8 cellular contexts compared by ENCODE assay signal in the genomic region with DNA sequence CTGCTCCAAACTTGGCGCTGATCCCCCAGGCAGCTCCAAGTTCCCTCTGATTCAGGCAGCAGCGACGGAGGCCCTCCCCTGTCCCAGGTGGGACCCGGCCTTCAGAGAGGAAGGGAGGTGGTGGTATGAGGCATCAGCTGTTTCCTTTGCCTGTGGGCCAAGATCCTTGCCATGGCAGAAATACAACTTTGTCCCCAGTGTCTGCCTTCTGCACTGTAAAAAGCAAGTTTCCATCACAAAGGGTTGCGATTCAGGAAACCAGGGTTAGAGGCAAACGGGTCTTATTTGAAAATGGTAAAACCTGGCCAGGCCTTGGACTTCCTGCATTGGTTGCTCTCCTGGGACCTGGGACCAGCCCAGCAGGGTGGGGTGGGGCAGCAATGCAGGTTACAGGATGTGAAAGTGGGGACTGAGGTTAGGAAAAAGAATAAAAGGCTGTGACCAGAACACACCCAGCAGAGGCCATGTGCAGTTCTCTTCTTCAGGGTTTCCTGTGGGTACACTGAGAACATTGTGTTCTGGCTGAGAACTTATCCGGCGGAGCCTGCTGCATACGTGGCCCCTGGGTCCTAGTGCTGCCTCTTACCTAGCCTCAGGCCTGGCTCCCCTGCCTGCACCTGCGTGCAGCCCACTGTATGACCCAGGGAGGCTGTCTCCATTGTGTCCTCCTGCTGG. TPM values are rescaled to one million over a fixed set of nuclear protein-coding genes. Genes with fewer than 3 reads are reported as not detected.
DNase-seq lines count a peak whose midpoint lies in the region; ATAC-seq and TF ChIP-seq lines count a peak whose summit lies in the region.

No MANE protein-coding gene starts in this region.

- H3K27me3 ChIP-seq in heart right ventricle, result no peaks in the 10 kb centered on the region

- peaks cover 47 to 100% (median 90%) of the 10 kb centered on the region in 9 donors for H3K4me1 ChIP-seq in heart right ventricle

- TF ChIP-seq CTCF in heart right ventricle (IDR thresholded peaks at IDR 0.05), result no peak

- peak overlapping the region; percentile 78 for H3K4me3 Mint-ChIP-seq in activated naive CD8-positive, alpha-beta T cell treated with anti-CD3 and anti-CD28 coated beads for 36 hours

- H3K27ac Mint-ChIP-seq in activated naive CD8-positive, alpha-beta T cell treated with anti-CD3 and anti-CD28 coated beads for 36 hours, result peak overlapping the region; percentile 92

- WGBS in heart right ventricle, 2 donors, result 7 to 10% methylated on average over 10 of the region's 10 CpGs

- peak overlapping the region; percentile 78 to 94 (median 88) for H3K27ac ChIP-seq in heart right ventricle

- intact Hi-C loops in heart right ventricle (cut with DNase I), result loop anchor here in 4 of 10 donors (1.0 to 10.0 kb wide), 6 partner anchors 24 to 284 kb away; a partner anchor contains a TSS

- H3K9me3 Mint-ChIP-seq in activated naive CD8-positive, alpha-beta T cell treated with anti-CD3 and anti-CD28 coated beads for 36 hours, result no peaks in the 10 kb centered on the region

- H3K27me3 Mint-ChIP-seq in activated naive CD8-positive, alpha-beta T cell treated with anti-CD3 and anti-CD28 coated beads for 36 hours, result no peaks in the 10 kb centered on the region

- peaks cover 3% of the 10 kb centered on the region for H3K36me3 Mint-ChIP-seq in activated naive CD8-positive, alpha-beta T cell treated with anti-CD3 and anti-CD28 coated beads for 36 hours

- H3K4me1 Mint-ChIP-seq in activated naive CD8-positive, alpha-beta T cell treated with anti-CD3 and anti-CD28 coated beads for 36 hours, result peaks cover 82% of the 10 kb centered on the region

- peak overlapping the region in 6 of 10 donors; percentile 4 to 31 (median 22) for H3K4me3 ChIP-seq in heart right ventricle

- DNase-seq in NCI-H345 (lab: John Stamatoyannopoulos, UW), result peak; percentile 10
- no peak for DNase-seq in NCI-H345 treated with DMSO at 0.1 percent for 48 hours (lab: John Stamatoyannopoulos, UW; ENCODE audit: unreplicated experiment)
- DNase-seq in RPMI7951 (ENCODE audit: low read depth), result peak; percentile 29
- peak; percentile 78 for DNase-seq in activated naive CD8-positive, alpha-beta T cell treated with anti-CD3 and anti-CD28 coated beads for 36 hours
- peak; percentile 81 to 87 for DNase-seq in heart right ventricle
- DNase-seq in putamen (ENCODE audit: low spot score), result peak; percentile 83
- no peak for DNase-seq in NCI-H2227 (lab: John Stamatoyannopoulos, UW; ENCODE audit: unreplicated experiment)

- H3K9me3 ChIP-seq in heart right ventricle, result no peaks in the 10 kb centered on the region

- ATAC-seq in HG03045 (IDR thresholded peaks at IDR 0.05; ENCODE audit: unreplicated experiment) (peak; percentile 76), heart right ventricle (peak; percentile 83 to 91 (median 89))

- no peaks in the 10 kb centered on the region for H3K36me3 ChIP-seq in heart right ventricle

RNA-seq across cellular contexts. Expression of a gene that starts 25.1 kb away (rescaled TPM):
- total RNA-seq in RPMI7951 (2014; rRNA removed; shearing (Covaris generic)), result 138 and 156 TPM in 2 replicates
- 100 to 1,000 TPM; 422 to 424 TPM for total RNA-seq in activated naive CD8-positive, alpha-beta T cell treated with anti-CD3 and anti-CD28 coated beads for 36 hours
- total RNA-seq in heart right ventricle, result 100 to 1,000 TPM in 1 of 10 donors, 10 to 100 TPM in 9; 13.6 to 102 (median 30.2) TPM
- polyA plus RNA-seq in heart right ventricle, result 100 to 1,000 TPM in 1 of 2 donors, 10 to 100 TPM in 1; 64.7 to 135 TPM

RNA-seq across cellular contexts. Expression of a gene that starts 32.5 kb away (rescaled TPM):
- 33.3 and 40.3 TPM in 2 replicates for total RNA-seq in RPMI7951 (2014; rRNA removed; shearing (Covaris generic))
- total RNA-seq in activated naive CD8-positive, alpha-beta T cell treated with anti-CD3 and anti-CD28 coated beads for 36 hours, result 10 to 100 TPM; 57.3 to 57.7 TPM
- 10 to 100 TPM; 25.2 to 40.5 (median 33.0) TPM for total RNA-seq in heart right ventricle
- 10 to 100 TPM in 1 of 2 donors, 1 to 10 TPM in 1; 8.4 to 35.8 TPM for polyA plus RNA-seq in heart right ventricle

RNA-seq across cellular contexts. Expression of a gene that starts 32.8 kb away (rescaled TPM):
- total RNA-seq in RPMI7951 (2014; rRNA removed; shearing (Covaris generic)), result 53.6 and 70.4 TPM in 2 replicates
- 10 to 100 TPM; 71.0 to 81.8 TPM for total RNA-seq in activated naive CD8-positive, alpha-beta T cell treated with anti-CD3 and anti-CD28 coated beads for 36 hours
- total RNA-seq in heart right ventricle, result 100 to 1,000 TPM; 181 to 246 (median 221) TPM
- 100 to 1,000 TPM; 129 to 149 TPM for polyA plus RNA-seq in heart right ventricle

Comparison
In these comparisons a context has a peak if more than half of its experiments do, and no peak if none do; other contexts are left out.
1. DNase-seq: peak in NCI-H345 (single experiment), RPMI7951 (single experiment), activated naive CD8-positive, alpha-beta T cell treated with anti-CD3 and anti-CD28 coated beads for 36 hours (single experiment), heart right ventricle (2 of 2) and putamen (single experiment); none in NCI-H345 treated with DMSO at 0.1 percent for 48 hours (single experiment) and NCI-H2227 (single experiment).